Comparison of ENCODE assay signal across 8 cellular contexts in the genomic region with DNA sequence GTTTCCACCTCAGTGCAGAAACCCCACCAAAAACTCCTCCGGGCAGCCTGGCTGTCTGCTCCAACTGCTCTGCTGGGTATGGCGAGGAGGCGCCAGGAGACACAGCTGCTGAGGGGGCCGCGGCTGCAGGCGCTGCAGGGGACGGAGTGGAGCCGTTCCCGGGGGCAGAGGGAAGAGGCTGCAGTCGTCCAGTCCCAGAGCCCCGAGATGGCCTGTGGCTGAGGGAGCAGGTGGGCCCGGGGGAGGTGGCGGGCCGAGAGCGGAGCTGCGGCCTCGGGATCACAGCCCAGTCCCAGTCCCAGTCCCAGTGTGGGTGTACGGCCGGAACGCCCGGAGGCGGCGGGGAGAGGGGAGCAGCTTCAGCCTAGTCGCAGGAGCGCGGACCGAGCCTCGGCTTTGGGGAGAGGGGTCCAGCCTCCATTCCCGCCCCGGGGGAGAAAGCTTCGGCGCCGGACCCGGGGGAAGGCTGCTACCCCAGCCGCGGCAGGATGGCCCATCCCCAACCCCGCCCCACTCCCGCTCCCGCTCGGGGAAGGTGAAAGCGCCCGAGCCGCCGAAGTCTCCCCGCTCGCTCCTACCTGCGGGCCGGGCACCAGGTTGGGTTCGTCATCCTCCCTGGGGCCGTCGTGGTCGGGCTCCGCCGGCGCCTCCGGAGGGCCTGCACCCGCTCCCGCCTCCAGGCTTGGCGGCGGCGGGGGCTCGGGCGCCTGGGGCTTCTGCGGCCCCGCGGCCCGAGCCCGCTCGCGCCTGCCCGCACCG. TPM values are rescaled to one million over a fixed set of nuclear protein-coding genes. Genes with fewer than 3 reads are reported as not detected.
A peak's percentile ranks its signal among the peaks of the same experiment; 100 is the strongest.
DNase-seq lines count a peak whose midpoint lies in the region; ATAC-seq, FAIRE-seq and TF ChIP-seq lines count a peak whose summit lies in the region.

No MANE protein-coding gene starts in this region.

- H3K4me2 ChIP-seq in SU-DHL-6 (ENCODE audit: low read depth, low read length, poor library complexity, severe bottlenecking) (peak overlapping the region; percentile 87), K562 (ENCODE audit: insufficient read depth, low read length) (peak overlapping the region; percentile 76)

- no TSS peak for BruUV-seq in K562 (replicated peaks; lab: Mats Ljungman, UMichigan)

- no peak for TF ChIP-seq RAD21 in K562 (CRISPR knock-in tag; conservative IDR thresholded peaks at IDR 0.05 in 1 of 2, IDR thresholded peaks at IDR 0.05 in 1 of 2)

- H4K20me1 ChIP-seq in SU-DHL-6 (ENCODE audit: low read depth, low read length) (no peaks in the 10 kb centered on the region), K562 (replicated peaks; ENCODE audit: control insufficient read depth, insufficient read depth, low read length) (peaks cover 17% of the 10 kb centered on the region)

- no peak for TF ChIP-seq EP300 in K562 (IDR thresholded peaks at IDR 0.05; ENCODE audit: low read length)

- no peaks in the 10 kb centered on the region for H3K9me1 ChIP-seq in K562 (ENCODE audit: control insufficient read depth, insufficient read depth, low read length)

- CTCF ChIA-PET in K562 (lab: Yijun Ruan, JAX; ENCODE audit: low intra/inter-chr PET ratio): interaction anchor here (0.7 kb wide), 1 partner anchor 562 kb away, joined by 3 read pairs; no protein-coding TSS in a partner anchor

- no peaks in the 10 kb centered on the region for H3K9me3 ChIP-seq in SU-DHL-6 (ENCODE audit: insufficient read depth, low read length)
- H3K9me3 ChIP-seq in K562 (replicated peaks; ENCODE audit: control insufficient read depth, insufficient read depth, low read depth, low read length): no peaks in the 10 kb centered on the region

- peak overlapping the region; percentile 8 for H2AFZ ChIP-seq in SU-DHL-6 (ENCODE audit: low read depth, low read length, severe bottlenecking)
- H2AFZ ChIP-seq in K562 (ENCODE audit: low read depth, low read length): peak overlapping the region; percentile 23; the same call in 1 of the 2 replicates

- DNase-seq in SHP77 treated with DMSO at 0.1 percent for 48 hours (lab: John Stamatoyannopoulos, UW): peak; percentile 1
- DNase-seq in SHP77 (lab: John Stamatoyannopoulos, UW): no peak
- DNase-seq in K562 (ENCODE audit: extremely low read depth in 1 of 4, low spot score in 3 of 4): peak; percentile 29 to 80 (median 72)
- peak; percentile 26 for DNase-seq in iris pigment epithelial cell (ENCODE audit: low read depth)
- DNase-seq in stimulated activated CD4-positive, alpha-beta T cell treated with anti-CD3 and anti-CD28 coated beads, Interleukin-12 subunit alpha, Interleukin-12 subunit beta, amount 100 ng/mL, for 4 hours: peak; percentile 43
- no peak for DNase-seq in NCI-H510A treated with DMSO at 0.1 percent for 48 hours (lab: John Stamatoyannopoulos, UW)

- H3K4me1 ChIP-seq in K562 (replicated peaks in 1 of 2; ENCODE audit: control insufficient read depth in 2 of 2, insufficient read depth in 2 of 2, low read length in 2 of 2): peaks cover 18 to 35% of the 10 kb centered on the region in 2 experiments

- TF ChIP-seq POLR2A in K562 (conservative IDR thresholded peaks at IDR 0.05): no peak

- H3K9me2 ChIP-seq in SU-DHL-6 (replicated peaks; ENCODE audit: insufficient read depth, low read length): no peaks in the 10 kb centered on the region

- in situ Hi-C loops in K562 (cut with MboI): no loop called here

- FAIRE-seq in K562 (lab: Jason Lieb, UNC): no peak

- peak overlapping the region; percentile 87 for H3K4me3 ChIP-seq in SU-DHL-6 (ENCODE audit: insufficient read depth, low read length, poor library complexity, severe bottlenecking)
- peak overlapping the region; percentile 83 for H3K4me3 ChIP-seq in K562

- TF ChIP-seq CTCF in SU-DHL-6 (IDR thresholded peaks at IDR 0.05; ENCODE audit: insufficient read depth, low read length, poor library complexity, severe bottlenecking) (no peak), K562 (IDR thresholded peaks at IDR 0.05 in 2 of 3, conservative IDR thresholded peaks at IDR 0.05 in 1 of 3; ENCODE audit: insufficient read depth in 2 of 3, low read depth in 1 of 3, low read length in 3 of 3) (no peak)

- WGBS in K562 (ENCODE audit: insufficient coverage, low coverage, missing lambda C conversion rate): under 1% methylated on average over 37 of the region's 72 CpGs

- peak overlapping the region; percentile 85 for H3K9ac ChIP-seq in SU-DHL-6 (ENCODE audit: low read length)
- peak overlapping the region; percentile 75 to 94 for H3K9ac ChIP-seq in K562 (ENCODE audit: insufficient read depth in 1 of 2, low read depth in 2 of 2, low read length in 2 of 2)

- H3K79me2 ChIP-seq in SU-DHL-6 (ENCODE audit: insufficient read depth, low read length): peaks cover 48% of the 10 kb centered on the region
- peaks cover 43% of the 10 kb centered on the region for H3K79me2 ChIP-seq in K562 (ENCODE audit: control insufficient read depth, insufficient read depth, low read length)

- POLR2A ChIA-PET in K562 (lab: Yijun Ruan, JAX): interaction anchor here (0.6 to 1.3 kb wide), 2 partner anchors 9 to 12 kb away, joined by 3 to 5 read pairs; no protein-coding TSS in a partner anchor

- no peaks in the 10 kb centered on the region for H3F3A ChIP-seq in SU-DHL-6 (ENCODE audit: insufficient read depth)

- peak overlapping the region; percentile 45 for H3K27ac ChIP-seq in SU-DHL-6 (ENCODE audit: low read depth, low read length)
- H3K27ac ChIP-seq in K562 (ENCODE audit: extremely low read depth, low read depth, low read length): peak overlapping the region; percentile 62

- H3K36me3 ChIP-seq in SU-DHL-6 (ENCODE audit: low read length): 0 out of 2 replicates have a peak, but pooled peaks cover 5% of the 10 kb centered on the region
- H3K36me3 ChIP-seq in K562 (ENCODE audit: control insufficient read depth, insufficient read depth, low read length): peaks cover 33% of the 10 kb centered on the region

- intact Hi-C loops in K562 (cut with micrococcal nuclease): loop anchor here (2.0 kb wide), 1 partner anchor 57 kb away; the partner anchor contains the start of gene PDLIM7

- ATAC-seq in HG02981 (IDR thresholded peaks at IDR 0.05; ENCODE audit: unreplicated experiment) (peak; percentile 34), K562 (peak; percentile 60)

- H3K27me3 ChIP-seq in SU-DHL-6 (ENCODE audit: low read length) (no peaks in the 10 kb centered on the region), K562 (ENCODE audit: control insufficient read depth in 2 of 2, insufficient read depth in 2 of 2, low read length in 2 of 2) (no peaks in the 10 kb centered on the region)

RNA-seq across cellular contexts. Expression of gene FAM193B, which starts 0.5 kb away (rescaled TPM):
- total RNA-seq in K562 (2011; cell fraction: chromatin; rRNA removed; ENCODE audit: low replicate concordance): 296 and 489 TPM in 2 replicates
- 300 and 332 TPM in 2 replicates for total RNA-seq in K562 (2011; cell fraction: nucleolus; rRNA removed)
- 230 and 273 TPM in 2 replicates for total RNA-seq in K562 (2011; cell fraction: nucleoplasm; rRNA removed)
- total RNA-seq in K562 (2014; rRNA removed) (33.6 and 53.1 TPM in 2 replicates), K562 (2014; rRNA removed; fragmentation: Illumina TruSeq; extraction: Trizol) (15.2 and 18.0 TPM in 2 replicates), K562 (2015; rRNA removed; fragmentation: Illumina TruSeq; extraction: Trizol) (31.7 and 37.3 TPM in 2 replicates), K562 (2021) (58.7 and 59.4 TPM in 2 replicates)
- polyA plus RNA-seq in K562 (2011; rRNA removed) (51.5 and 73.5 TPM in 2 replicates), K562 (2014; fragmentation: Illumina TruSeq; extraction: Trizol) (44.1 and 45.0 TPM in 2 replicates), K562 (2014; fragmentation: Nextera tagmentation; extraction: Ambion mirVana) (1 to 10 TPM; 4.4 to 5.0 TPM), K562 (2014; rRNA removed) (73.4 and 76.4 TPM in 2 replicates)
- 30.7 and 38.5 TPM in 2 replicates for polyA plus RNA-seq in K562 (2011; cell fraction: cytosol; rRNA removed)
- 492 and 661 TPM in 2 replicates for polyA plus RNA-seq in K562 (2011; cell fraction: nucleus; rRNA removed)
- polyA plus RNA-seq in K562 (2012): 52.7 and 87.6 TPM in 2 replicates
- polyA minus RNA-seq in K562 (2011; rRNA and poly(A)+ RNA removed): 11.0 and 15.0 TPM in 2 replicates
- polyA minus RNA-seq in K562 (2011; cell fraction: cytosol; rRNA and poly(A)+ RNA removed): 10.5 and 24.3 TPM in 2 replicates
- polyA minus RNA-seq in K562 (2011; cell fraction: nucleus; rRNA and poly(A)+ RNA removed): 47.3 and 51.4 TPM in 2 replicates

RNA-seq across cellular contexts. Expression of gene DDX41, which starts 37.1 kb away (rescaled TPM):
- total RNA-seq in K562 (2011; cell fraction: chromatin; rRNA removed; ENCODE audit: low replicate concordance): 156 and 392 TPM in 2 replicates
- 235 and 242 TPM in 2 replicates for total RNA-seq in K562 (2011; cell fraction: nucleolus; rRNA removed)
- total RNA-seq in K562 (2011; cell fraction: nucleoplasm; rRNA removed): 123 and 170 TPM in 2 replicates
- total RNA-seq in K562 (2014; rRNA removed) (284 and 396 TPM in 2 replicates), K562 (2014; rRNA removed; fragmentation: Illumina TruSeq; extraction: Trizol) (41.4 and 53.7 TPM in 2 replicates), K562 (2015; rRNA removed; fragmentation: Illumina TruSeq; extraction: Trizol) (97.1 and 116 TPM in 2 replicates), K562 (2021) (164 and 167 TPM in 2 replicates)
- polyA plus RNA-seq in K562 (2011; rRNA removed) (138 and 148 TPM in 2 replicates), K562 (2014; fragmentation: Illumina TruSeq; extraction: Trizol) (94.9 and 113 TPM in 2 replicates), K562 (2014; fragmentation: Nextera tagmentation; extraction: Ambion mirVana) (10 to 100 TPM; 38.2 to 60.1 TPM), K562 (2014; rRNA removed) (234 and 236 TPM in 2 replicates)
- 199 and 327 TPM in 2 replicates for polyA plus RNA-seq in K562 (2011; cell fraction: cytosol; rRNA removed)
- polyA plus RNA-seq in K562 (2011; cell fraction: nucleus; rRNA removed): 545 and 753 TPM in 2 replicates
- 166 and 178 TPM in 2 replicates for polyA plus RNA-seq in K562 (2012)
- 143 and 154 TPM in 2 replicates for polyA minus RNA-seq in K562 (2011; rRNA and poly(A)+ RNA removed)
- 157 and 376 TPM in 2 replicates for polyA minus RNA-seq in K562 (2011; cell fraction: cytosol; rRNA and poly(A)+ RNA removed)
- polyA minus RNA-seq in K562 (2011; cell fraction: nucleus; rRNA and poly(A)+ RNA removed): 191 and 218 TPM in 2 replicates

RNA-seq across cellular contexts. Expression of gene TMED9, which starts 38.2 kb away (rescaled TPM):
- total RNA-seq in K562 (2011; cell fraction: chromatin; rRNA removed; ENCODE audit: low replicate concordance): 151 and 356 TPM in 2 replicates
- 455 and 495 TPM in 2 replicates for total RNA-seq in K562 (2011; cell fraction: nucleolus; rRNA removed)
- 410 and 412 TPM in 2 replicates for total RNA-seq in K562 (2011; cell fraction: nucleoplasm; rRNA removed)
- total RNA-seq in K562 (2014; rRNA removed) (90.0 and 98.0 TPM in 2 replicates), K562 (2014; rRNA removed; fragmentation: Illumina TruSeq; extraction: Trizol) (57.1 and 65.9 TPM in 2 replicates), K562 (2015; rRNA removed; fragmentation: Illumina TruSeq; extraction: Trizol) (72.8 and 73.5 TPM in 2 replicates), K562 (2021) (147 and 173 TPM in 2 replicates)
- polyA plus RNA-seq in K562 (2011; rRNA removed) (301 and 375 TPM in 2 replicates), K562 (2014; fragmentation: Illumina TruSeq; extraction: Trizol) (144 and 168 TPM in 2 replicates), K562 (2014; fragmentation: Nextera tagmentation; extraction: Ambion mirVana) (10 to 100 TPM; 43.7 to 53.2 TPM), K562 (2014; rRNA removed) (213 and 235 TPM in 2 replicates)
- polyA plus RNA-seq in K562 (2011; cell fraction: cytosol; rRNA removed): 280 and 325 TPM in 2 replicates
- polyA plus RNA-seq in K562 (2011; cell fraction: nucleus; rRNA removed): 112 and 139 TPM in 2 replicates
- 181 and 366 TPM in 2 replicates for polyA plus RNA-seq in K562 (2012)
- polyA minus RNA-seq in K562 (2011; rRNA and poly(A)+ RNA removed): 208 and 226 TPM in 2 replicates
- polyA minus RNA-seq in K562 (2011; cell fraction: cytosol; rRNA and poly(A)+ RNA removed): 75.1 and 101 TPM in 2 replicates
- 40.4 and 90.7 TPM in 2 replicates for polyA minus RNA-seq in K562 (2011; cell fraction: nucleus; rRNA and poly(A)+ RNA removed)

RNA-seq across cellular contexts. Expression of gene DOK3, which starts 44.2 kb away (rescaled TPM):
- total RNA-seq in K562 (2011; cell fraction: chromatin; rRNA removed; ENCODE audit: low replicate concordance): 31.3 and 80.0 TPM in 2 replicates
- 40.8 and 45.7 TPM in 2 replicates for total RNA-seq in K562 (2011; cell fraction: nucleolus; rRNA removed)
- 31.9 and 45.3 TPM in 2 replicates for total RNA-seq in K562 (2011; cell fraction: nucleoplasm; rRNA removed)
- 9.2 and 11.0 TPM in 2 replicates for total RNA-seq in K562 (2014; rRNA removed)
- 2.0 TPM in 2 replicates for total RNA-seq in K562 (2014; rRNA removed; fragmentation: Illumina TruSeq; extraction: Trizol)
- total RNA-seq in K562 (2015; rRNA removed; fragmentation: Illumina TruSeq; extraction: Trizol): 5.9 and 7.2 TPM in 2 replicates
- total RNA-seq in K562 (2021): 15.7 and 21.1 TPM in 2 replicates
- polyA plus RNA-seq in K562 (2011; rRNA removed): 8.0 and 16.1 TPM in 2 replicates
- 15.1 and 21.5 TPM in 2 replicates for polyA plus RNA-seq in K562 (2011; cell fraction: cytosol; rRNA removed)
- polyA plus RNA-seq in K562 (2011; cell fraction: nucleus; rRNA removed): 70.3 and 111 TPM in 2 replicates
- polyA plus RNA-seq in K562 (2012): 14.5 and 23.5 TPM in 2 replicates
- polyA plus RNA-seq in K562 (2014; fragmentation: Illumina TruSeq; extraction: Trizol): 10.1 and 12.5 TPM in 2 replicates
- polyA plus RNA-seq in K562 (2014; fragmentation: Nextera tagmentation; extraction: Ambion mirVana): 1 to 10 TPM; 1.3 to 1.7 TPM
- 16.9 and 23.0 TPM in 2 replicates for polyA plus RNA-seq in K562 (2014; rRNA removed)
- 3.9 and 4.1 TPM in 2 replicates for polyA minus RNA-seq in K562 (2011; rRNA and poly(A)+ RNA removed)
- 7.4 and 11.9 TPM in 2 replicates for polyA minus RNA-seq in K562 (2011; cell fraction: cytosol; rRNA and poly(A)+ RNA removed)
- 18.3 and 19.9 TPM in 2 replicates for polyA minus RNA-seq in K562 (2011; cell fraction: nucleus; rRNA and poly(A)+ RNA removed)

RNA-seq across cellular contexts. Expression of gene B4GALT7, which starts 46.1 kb away (rescaled TPM):
- total RNA-seq in K562 (2011; cell fraction: chromatin; rRNA removed; ENCODE audit: low replicate concordance): 14.2 and 45.7 TPM in 2 replicates
- total RNA-seq in K562 (2011; cell fraction: nucleolus; rRNA removed): 39.6 and 42.7 TPM in 2 replicates
- 25.6 and 30.6 TPM in 2 replicates for total RNA-seq in K562 (2011; cell fraction: nucleoplasm; rRNA removed)
- total RNA-seq in K562 (2014; rRNA removed) (15.1 and 18.2 TPM in 2 replicates), K562 (2014; rRNA removed; fragmentation: Illumina TruSeq; extraction: Trizol) (2.3 and 4.6 TPM in 2 replicates), K562 (2015; rRNA removed; fragmentation: Illumina TruSeq; extraction: Trizol) (9.1 and 9.7 TPM in 2 replicates), K562 (2021) (17.7 and 18.3 TPM in 2 replicates)
- polyA plus RNA-seq in K562 (2011; rRNA removed) (9.5 and 11.4 TPM in 2 replicates), K562 (2014; fragmentation: Illumina TruSeq; extraction: Trizol) (8.8 and 14.6 TPM in 2 replicates), K562 (2014; fragmentation: Nextera tagmentation; extraction: Ambion mirVana) (under 1 TPM; 0.34 to 0.88 TPM), K562 (2014; rRNA removed) (15.0 and 16.6 TPM in 2 replicates)
- 12.4 and 32.8 TPM in 2 replicates for polyA plus RNA-seq in K562 (2011; cell fraction: cytosol; rRNA removed)
- 18.8 and 34.8 TPM in 2 replicates for polyA plus RNA-seq in K562 (2011; cell fraction: nucleus; rRNA removed)
- polyA plus RNA-seq in K562 (2012): 11.7 and 19.4 TPM in 2 replicates
- polyA minus RNA-seq in K562 (2011; rRNA and poly(A)+ RNA removed): 3.1 and 5.6 TPM in 2 replicates
- 7.4 and 7.8 TPM in 2 replicates for polyA minus RNA-seq in K562 (2011; cell fraction: cytosol; rRNA and poly(A)+ RNA removed)
- polyA minus RNA-seq in K562 (2011; cell fraction: nucleus; rRNA and poly(A)+ RNA removed): 12.8 and 18.5 TPM in 2 replicates

Comparison
In these comparisons a context has a peak if more than half of its experiments do, and no peak if none do; other contexts are left out.
1. DNase-seq: peak in SHP77 treated with DMSO at 0.1 percent for 48 hours (single experiment), K562 (4 of 4), iris pigment epithelial cell (single experiment) and stimulated activated CD4-positive, alpha-beta T cell treated with anti-CD3 and anti-CD28 coated beads, Interleukin-12 subunit alpha, Interleukin-12 subunit beta, amount 100 ng/mL, for 4 hours (single experiment); none in SHP77 (0 of 2) and NCI-H510A treated with DMSO at 0.1 percent for 48 hours (single experiment).